34 cellular contexts compared by ENCODE assay signal in the genomic region with DNA sequence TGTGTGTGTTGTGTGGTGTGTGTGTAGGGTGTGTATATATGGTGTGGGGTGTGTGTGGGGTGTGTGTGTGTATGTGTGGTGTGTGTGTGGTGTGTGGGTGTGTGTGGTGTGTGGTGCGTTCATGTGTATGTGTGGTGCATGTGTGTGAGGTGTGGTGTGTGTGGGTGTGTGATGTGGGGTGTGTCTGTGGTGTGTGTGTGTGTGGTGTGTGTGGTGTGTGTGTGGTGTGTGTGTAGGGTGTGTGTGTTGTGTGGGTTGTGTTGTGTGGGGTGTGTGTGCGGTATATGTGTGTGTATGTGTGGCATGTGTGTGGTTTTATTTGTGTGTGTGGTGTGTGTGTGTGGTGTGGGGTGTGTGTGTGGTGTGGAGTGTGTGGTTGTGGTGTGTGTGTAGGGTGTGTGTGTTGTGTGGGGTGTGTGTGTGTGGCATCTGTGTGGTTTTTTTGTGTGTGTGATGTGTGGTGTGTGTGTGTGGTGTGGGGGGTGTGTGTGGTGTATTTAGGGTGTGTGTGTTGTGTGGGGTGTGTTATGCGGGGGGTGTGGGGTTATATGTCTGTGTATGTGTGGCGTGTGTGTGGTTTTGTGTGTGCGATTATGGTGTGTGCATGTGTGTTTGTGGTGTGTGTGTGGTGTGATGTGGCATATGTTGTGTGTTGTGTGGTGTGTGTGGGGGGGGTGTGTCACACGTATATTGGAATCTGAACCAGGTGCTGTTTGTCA. TPM values are rescaled to one million over a fixed set of nuclear protein-coding genes. Genes with fewer than 3 reads are reported as not detected.
DNase-seq lines count a peak whose midpoint lies in the region; ATAC-seq, FAIRE-seq and TF ChIP-seq lines count a peak whose summit lies in the region.
"Had no signal": no experiment of that assay in that cellular context is flagged by ENCODE, and none has a peak within 500 bp of the region (broad histone marks: within the 10 kb centered on the region; RNA-seq: fewer than 3 reads in every experiment).

No MANE protein-coding gene starts in this region.

- intact Hi-C loops in K562 (cut with micrococcal nuclease) = loop anchor here (10.0 kb wide), 1 partner anchor 58 kb away; no protein-coding TSS in a partner anchor

- 11% methylated on average over 6 of the region's 6 CpGs for WGBS in K562 (ENCODE audit: insufficient coverage, low coverage, missing lambda C conversion rate)

- peaks cover 13% of the 10 kb centered on the region; the same call in 1 of the 2 replicates for H4K20me1 ChIP-seq in K562 (replicated peaks; ENCODE audit: control insufficient read depth, insufficient read depth, low read length)
- H4K20me1 ChIP-seq: BLaER1 had no signal

- ATAC-seq in K562 (no peak), memory B cell (ENCODE audit: low read depth) (no peak), HG03520 (IDR thresholded peaks at IDR 0.05; ENCODE audit: unreplicated experiment) (no peak)
- ATAC-seq: activated CD4-positive, CD25-positive, alpha-beta regulatory T cell treated with anti-CD3 and anti-CD28 coated beads, Interleukin-2, amount 50 U/mL, for 24 hours; body of pancreas; left lobe of liver had no signal

- peaks cover 68 to 77% of the 10 kb centered on the region in 2 experiments for H3K27me3 ChIP-seq in K562 (ENCODE audit: control insufficient read depth in 2 of 2, insufficient read depth in 2 of 2, low read length in 2 of 2)
- H3K27me3 ChIP-seq: adrenal gland, BLaER1, body of pancreas, transverse colon had no signal

- peaks cover 14% of the 10 kb centered on the region for H3K27me3 Mint-ChIP-seq in memory B cell
- H3K27me3 Mint-ChIP-seq: activated CD4-positive, alpha-beta memory T cell treated with anti-CD3 and anti-CD28 coated beads for 36 hours had no signal

- no peaks in the 10 kb centered on the region for H3K9me1 ChIP-seq in K562 (ENCODE audit: control insufficient read depth, insufficient read depth, low read length)

- H3K9me3 Mint-ChIP-seq in memory B cell = no peaks in the 10 kb centered on the region
- H3K9me3 Mint-ChIP-seq: activated CD4-positive, alpha-beta memory T cell treated with anti-CD3 and anti-CD28 coated beads for 36 hours; activated T-helper 1 cell treated with anti-CD3 and anti-CD28 coated beads, Interleukin-12 subunit alpha, Interleukin-12 subunit beta, Interleukin-2, Interleukin-4 antibody, amounts not matched to agents 30 ng/mL and 10 ng/mL and 1 ng/mL, durations not matched to agents 14 hours and 24 hours and 36 hours had no signal

- POLR2A ChIA-PET in K562 (lab: Yijun Ruan, JAX) = interaction anchor here (1.1 kb wide), 1 partner anchor 12 kb away, joined by 4 read pairs; no protein-coding TSS in a partner anchor

- no peak overlapping the region for H2AFZ ChIP-seq in K562 (ENCODE audit: low read depth, low read length)
- H2AFZ ChIP-seq: PC-9 had no signal

- H3K4me3 ChIP-seq in K562 = no peak overlapping the region
- H3K4me3 ChIP-seq: adrenal gland, BLaER1, body of pancreas, PC-9, SK-N-MC, transverse colon had no signal

- peaks cover 10% of the 10 kb centered on the region for H3K4me1 Mint-ChIP-seq in memory B cell

- no peaks in the 10 kb centered on the region for H3K9me3 ChIP-seq in K562 (replicated peaks; ENCODE audit: control insufficient read depth, insufficient read depth, low read depth, low read length)
- H3K9me3 ChIP-seq: adrenal gland, BLaER1, body of pancreas, transverse colon had no signal

- peaks cover 0 to 3% of the 10 kb centered on the region in 2 experiments; a peak in 1 of 5 replicates for H3K4me1 ChIP-seq in K562 (replicated peaks in 1 of 2; ENCODE audit: control insufficient read depth in 2 of 2, insufficient read depth in 2 of 2, low read length in 2 of 2)
- H3K4me1 ChIP-seq: body of pancreas had no signal

- H3K79me2 ChIP-seq in K562 (ENCODE audit: control insufficient read depth, insufficient read depth, low read length) = no peaks in the 10 kb centered on the region

- no peak overlapping the region for H3K9ac ChIP-seq in K562 (ENCODE audit: insufficient read depth in 1 of 2, low read depth in 2 of 2, low read length in 2 of 2)
- H3K9ac ChIP-seq: BLaER1 had no signal

- no peaks in the 10 kb centered on the region for H3K36me3 ChIP-seq in K562 (ENCODE audit: control insufficient read depth, insufficient read depth, low read length)
- H3K36me3 ChIP-seq: adrenal gland, BLaER1, transverse colon had no signal

- H3K4me3 Mint-ChIP-seq in memory B cell = no peak overlapping the region
- H3K4me3 Mint-ChIP-seq: activated CD4-positive, alpha-beta memory T cell treated with anti-CD3 and anti-CD28 coated beads for 36 hours; activated T-helper 1 cell treated with anti-CD3 and anti-CD28 coated beads, Interleukin-12 subunit alpha, Interleukin-12 subunit beta, Interleukin-2, Interleukin-4 antibody, amounts not matched to agents 30 ng/mL and 10 ng/mL and 1 ng/mL, durations not matched to agents 14 hours and 24 hours and 36 hours had no signal

- H3K27ac ChIP-seq in K562 (ENCODE audit: extremely low read depth, low read depth, low read length) (no peak overlapping the region), temporal lobe (ENCODE audit: low read depth, low read length) (peak overlapping the region; percentile 44)
- H3K27ac ChIP-seq: BLaER1, body of pancreas, PC-9, SK-N-MC, transverse colon had no signal

- FAIRE-seq in HTR-8/SVneo (lab: Jason Lieb, UNC) = peak; percentile 100
- peak; percentile 80 for FAIRE-seq in K562 (lab: Jason Lieb, UNC)
- FAIRE-seq: TTC549 had no signal

- BruUV-seq in K562 (replicated peaks; lab: Mats Ljungman, UMichigan) = no TSS peak

- in situ Hi-C loops in K562 (cut with MboI) = no loop called here

- TF ChIP-seq POLR2A in K562 (conservative IDR thresholded peaks at IDR 0.05) = no peak

- DNase-seq in HTR-8/SVneo (ENCODE audit: insufficient read length, low spot score) (no peak), K562 (ENCODE audit: extremely low read depth in 1 of 4, low spot score in 3 of 4) (no peak), memory B cell (ENCODE audit: low spot score in 2 of 2) (no peak), dedifferentiated amniotic fluid mesenchymal stem cell (ENCODE audit: extremely low spot score) (no peak), NCI-H1436 (lab: John Stamatoyannopoulos, UW) (no peak), foreskin melanocyte (no peak)
- DNase-seq: activated CD4-positive, alpha-beta memory T cell treated with anti-CD3 and anti-CD28 coated beads for 36 hours; activated naive CD4-positive, alpha-beta T cell treated with Interleukin-2 at 50 U/mL for 16 hours; adrenal gland; body of pancreas; DMS153; effector CD4-positive, alpha-beta T cell; GOT3; KG1; NCI-H1105 treated with DMSO at 0.1 percent for 48 hours; NCI-H2029; NK-92 treated with Interleukin-12 subunit alpha and Interleukin-12 subunit beta, amount 100 ng/mL, for 24 hours; PC-9; stimulated activated CD4-positive, alpha-beta T cell treated with anti-CD3 and anti-CD28 coated beads, Interleukin-4, amount 100 ng/mL, for 1 hour; transverse colon had no signal

- H3K36me3 Mint-ChIP-seq in memory B cell = no peaks in the 10 kb centered on the region
- H3K36me3 Mint-ChIP-seq: activated CD4-positive, alpha-beta memory T cell treated with anti-CD3 and anti-CD28 coated beads for 36 hours had no signal

- CTCF ChIA-PET in K562 (lab: Yijun Ruan, JAX; ENCODE audit: low intra/inter-chr PET ratio) = no interaction called here

- peak overlapping the region; percentile 56 for H3K27ac Mint-ChIP-seq in memory B cell
- H3K27ac Mint-ChIP-seq: activated CD4-positive, alpha-beta memory T cell treated with anti-CD3 and anti-CD28 coated beads for 36 hours; activated T-helper 1 cell treated with anti-CD3 and anti-CD28 coated beads, Interleukin-12 subunit alpha, Interleukin-12 subunit beta, Interleukin-2, Interleukin-4 antibody, amounts not matched to agents 30 ng/mL and 10 ng/mL and 1 ng/mL, durations not matched to agents 14 hours and 24 hours and 36 hours; progenitor cell of endocrine pancreas had no signal

- no peak for TF ChIP-seq CTCF in K562 (IDR thresholded peaks at IDR 0.05 in 2 of 3, conservative IDR thresholded peaks at IDR 0.05 in 1 of 3; ENCODE audit: insufficient read depth in 2 of 3, low read depth in 1 of 3, low read length in 3 of 3)

- H3K4me2 ChIP-seq in K562 (ENCODE audit: insufficient read depth, low read length) = no peak overlapping the region
- H3K4me2 ChIP-seq: BLaER1, PC-9 had no signal

- TF ChIP-seq EP300 in K562 (IDR thresholded peaks at IDR 0.05; ENCODE audit: low read length) = no peak

- no peak for TF ChIP-seq RAD21 in K562 (CRISPR knock-in tag; conservative IDR thresholded peaks at IDR 0.05 in 1 of 2, IDR thresholded peaks at IDR 0.05 in 1 of 2)

RNA-seq across cellular contexts. Expression of a gene that starts 17.1 kb away (rescaled TPM):
- total RNA-seq in K562 (2011; cell fraction: chromatin; rRNA removed; ENCODE audit: low replicate concordance) = 6.9 and 28.9 TPM in 2 replicates
- total RNA-seq in K562 (2011; cell fraction: nucleolus; rRNA removed) = 8.2 and 9.7 TPM in 2 replicates
- total RNA-seq in K562 (2011; cell fraction: nucleoplasm; rRNA removed) = 12.2 and 13.4 TPM in 2 replicates
- total RNA-seq in K562 (2014; rRNA removed) = 7.4 and 8.6 TPM in 2 replicates
- total RNA-seq in K562 (2014; rRNA removed; fragmentation: Illumina TruSeq; extraction: Trizol) = 10.7 and 10.8 TPM in 2 replicates
- total RNA-seq in K562 (2015; rRNA removed; fragmentation: Illumina TruSeq; extraction: Trizol) = 10.4 and 10.7 TPM in 2 replicates
- total RNA-seq in K562 (2021) = 15.2 and 16.2 TPM in 2 replicates
- 8.7 and 10.7 TPM in 2 replicates for polyA plus RNA-seq in K562 (2011; rRNA removed)
- polyA plus RNA-seq in K562 (2011; cell fraction: cytosol; rRNA removed) = 4.6 and 5.2 TPM in 2 replicates
- polyA plus RNA-seq in K562 (2011; cell fraction: nucleus; rRNA removed) = 19.4 and 20.3 TPM in 2 replicates
- 5.3 and 6.4 TPM in 2 replicates for polyA plus RNA-seq in K562 (2012)
- polyA plus RNA-seq in K562 (2014; fragmentation: Illumina TruSeq; extraction: Trizol) = 8.4 and 11.4 TPM in 2 replicates
- polyA plus RNA-seq in K562 (2014; fragmentation: Nextera tagmentation; extraction: Ambion mirVana) = 1 to 10 TPM; 2.2 to 2.6 TPM
- polyA plus RNA-seq in K562 (2014; rRNA removed) = 3.8 and 5.6 TPM in 2 replicates
- 11.7 and 16.7 TPM in 2 replicates for polyA minus RNA-seq in K562 (2011; rRNA and poly(A)+ RNA removed)
- polyA minus RNA-seq in K562 (2011; cell fraction: cytosol; rRNA and poly(A)+ RNA removed) = 8.9 and 15.2 TPM in 2 replicates
- 9.0 and 19.4 TPM in 2 replicates for polyA minus RNA-seq in K562 (2011; cell fraction: nucleus; rRNA and poly(A)+ RNA removed)
- total RNA-seq in temporal lobe = 9.6 TPM

RNA-seq across cellular contexts. Expression of a gene that starts 43.9 kb away (rescaled TPM):
- total RNA-seq in K562 (2011; cell fraction: chromatin; rRNA removed; ENCODE audit: low replicate concordance) = not detected in 2 replicates
- not detected in 2 replicates for total RNA-seq in K562 (2011; cell fraction: nucleolus; rRNA removed)
- not detected in 2 replicates for total RNA-seq in K562 (2011; cell fraction: nucleoplasm; rRNA removed)
- total RNA-seq in K562 (2014; rRNA removed) = not detected in 2 replicates
- total RNA-seq in K562 (2014; rRNA removed; fragmentation: Illumina TruSeq; extraction: Trizol) = not detected in 2 replicates
- total RNA-seq in K562 (2015; rRNA removed; fragmentation: Illumina TruSeq; extraction: Trizol) = not detected in 2 replicates
- not detected in 2 replicates for total RNA-seq in K562 (2021)
- not detected in 2 replicates for polyA plus RNA-seq in K562 (2011; rRNA removed)
- polyA plus RNA-seq in K562 (2011; cell fraction: cytosol; rRNA removed) = not detected in 2 replicates
- not detected in 2 replicates for polyA plus RNA-seq in K562 (2011; cell fraction: nucleus; rRNA removed)
- polyA plus RNA-seq in K562 (2012) = not detected in 2 replicates
- not detected in 2 replicates for polyA plus RNA-seq in K562 (2014; fragmentation: Illumina TruSeq; extraction: Trizol)
- not detected for polyA plus RNA-seq in K562 (2014; fragmentation: Nextera tagmentation; extraction: Ambion mirVana)
- not detected in 2 replicates for polyA plus RNA-seq in K562 (2014; rRNA removed)
- not detected in 2 replicates for polyA minus RNA-seq in K562 (2011; rRNA and poly(A)+ RNA removed)
- polyA minus RNA-seq in K562 (2011; cell fraction: cytosol; rRNA and poly(A)+ RNA removed) = not detected in 2 replicates
- not detected in 2 replicates for polyA minus RNA-seq in K562 (2011; cell fraction: nucleus; rRNA and poly(A)+ RNA removed)
- total RNA-seq in temporal lobe = not detected
- total RNA-seq: activated CD4-positive, alpha-beta memory T cell treated with anti-CD3 and anti-CD28 coated beads for 36 hours; activated T-helper 1 cell treated with anti-CD3 and anti-CD28 coated beads, Interleukin-12 subunit alpha, Interleukin-12 subunit beta, Interleukin-2, Interleukin-4 antibody, amounts not matched to agents 30 ng/mL and 10 ng/mL and 1 ng/mL, durations not matched to agents 14 hours and 24 hours and 36 hours; body of pancreas; HT1080; MCF 10A; mesenteric fat pad; myocyte; PC-9; sciatic nerve had no signal
